In the genomic region with DNA sequence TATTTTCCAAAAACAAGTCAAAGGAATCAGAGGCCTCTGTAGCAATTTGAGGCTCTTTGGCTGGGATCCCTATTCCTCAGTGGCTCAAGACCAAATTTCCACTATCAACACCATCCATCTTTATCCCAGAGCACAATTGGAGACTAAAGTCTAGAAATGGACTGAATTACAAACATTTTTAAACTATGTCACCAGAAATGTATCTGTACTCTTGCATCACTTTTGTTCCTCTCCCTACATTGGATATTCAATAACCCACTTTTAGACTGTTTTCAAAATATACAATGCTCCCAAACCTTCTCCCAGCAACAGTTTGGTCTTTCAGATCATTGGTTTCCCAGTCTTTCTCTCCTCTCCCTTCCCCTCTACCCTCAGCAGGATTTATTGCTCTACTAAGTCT, we compare ENCODE assay signal across 28 cellular contexts.
"Had no signal": no experiment of that assay in that cellular context is flagged by ENCODE, and none has a peak within 500 bp of the region (broad histone marks: within the 10 kb centered on the region; RNA-seq: fewer than 3 reads in every experiment).

No MANE protein-coding gene starts in this region.

- H3K79me2 ChIP-seq: hepatocyte had no signal

- H3K4me3 ChIP-seq: dorsolateral prefrontal cortex, hepatocyte, lower lobe of right lung, pancreas, right atrium auricular region, testis, tibial artery, upper lobe of left lung, uterus had no signal

- H3K9me3 ChIP-seq: lower lobe of right lung, neutrophil, pancreas, right atrium auricular region, testis, tibial artery, upper lobe of left lung, uterus had no signal

- H3K9me3 Mint-ChIP-seq: stimulated activated memory B cell treated with anti-CD40 and anti-IgM and Interleukin-4, amounts not matched to agents 10 μg/mL and 1 μg/mL and 100 μg/mL, for 72 hours had no signal

- H3K4me1 Mint-ChIP-seq: natural killer cell; stimulated activated memory B cell treated with anti-CD40 and anti-IgM and Interleukin-4, amounts not matched to agents 10 μg/mL and 1 μg/mL and 100 μg/mL, for 72 hours had no signal

- H2AFZ ChIP-seq: hepatocyte had no signal

- H3K36me3 ChIP-seq: lower lobe of right lung, neutrophil, pancreas, right atrium auricular region, tibial artery, upper lobe of left lung, uterus had no signal

- H3K4me3 Mint-ChIP-seq: natural killer cell; neural crest cell; stimulated activated memory B cell treated with anti-CD40 and anti-IgM and Interleukin-4, amounts not matched to agents 10 μg/mL and 1 μg/mL and 100 μg/mL, for 72 hours had no signal

- H3K27me3 ChIP-seq: hepatocyte, neutrophil, pancreas, right atrium auricular region, testis, tibial artery, upper lobe of left lung, uterus had no signal

- H3K36me3 Mint-ChIP-seq: natural killer cell; stimulated activated memory B cell treated with anti-CD40 and anti-IgM and Interleukin-4, amounts not matched to agents 10 μg/mL and 1 μg/mL and 100 μg/mL, for 72 hours had no signal

- ATAC-seq: esophagus mucosa; left cardiac atrium; left ventricle myocardium superior; lower lobe of right lung; natural killer cell; pancreas; sciatic nerve; stimulated activated memory B cell treated with anti-CD40 and anti-IgM and Interleukin-4, amounts not matched to agents 10 μg/mL and 1 μg/mL and 100 μg/mL, for 72 hours; stimulated activated naive CD8-positive, alpha-beta T cell treated with anti-CD3 and anti-CD28 coated beads, Interleukin-15, Interleukin-2, amounts not matched to agents 100 U/mL and 50 U/mL, for 24 hours had no signal

- H3K4me2 ChIP-seq: hepatocyte had no signal

- H3K27ac ChIP-seq: dorsolateral prefrontal cortex, epithelial cell of prostate, hepatocyte, lower lobe of right lung, neutrophil, pancreas, right atrium auricular region, testis, tibial artery, upper lobe of left lung, uterus had no signal

- H3K4me1 ChIP-seq: lower lobe of right lung, pancreas, testis, upper lobe of left lung, uterus had no signal

- H3K27ac Mint-ChIP-seq: natural killer cell; progenitor cell of endocrine pancreas; stimulated activated memory B cell treated with anti-CD40 and anti-IgM and Interleukin-4, amounts not matched to agents 10 μg/mL and 1 μg/mL and 100 μg/mL, for 72 hours had no signal

- DNase-seq: caudate nucleus; cerebellar nuclear complex; cortex of kidney; dorsolateral prefrontal cortex; effector CD4-positive, alpha-beta T cell; head of caudate nucleus; left cardiac atrium; left ventricle myocardium superior; lower lobe of right lung; natural killer cell; pancreas; stimulated activated CD4-positive, alpha-beta T cell treated with anti-CD3 and anti-CD28 coated beads, Interleukin-2, amount 100 ng/mL, for 24 hours; stimulated activated CD4-positive, alpha-beta T cell treated with anti-CD3 and anti-CD28 coated beads, Interleukin-4, amount 100 ng/mL, for 4 hours; stimulated activated naive CD8-positive, alpha-beta T cell treated with anti-CD3 and anti-CD28 coated beads, Interleukin-15, Interleukin-2, amounts not matched to agents 100 U/mL and 50 U/mL, for 24 hours; substantia nigra; testis; tibial artery; upper lobe of left lung; uterus had no signal
